Comparison of ENCODE assay signal across 2 cellular contexts in the genomic region with DNA sequence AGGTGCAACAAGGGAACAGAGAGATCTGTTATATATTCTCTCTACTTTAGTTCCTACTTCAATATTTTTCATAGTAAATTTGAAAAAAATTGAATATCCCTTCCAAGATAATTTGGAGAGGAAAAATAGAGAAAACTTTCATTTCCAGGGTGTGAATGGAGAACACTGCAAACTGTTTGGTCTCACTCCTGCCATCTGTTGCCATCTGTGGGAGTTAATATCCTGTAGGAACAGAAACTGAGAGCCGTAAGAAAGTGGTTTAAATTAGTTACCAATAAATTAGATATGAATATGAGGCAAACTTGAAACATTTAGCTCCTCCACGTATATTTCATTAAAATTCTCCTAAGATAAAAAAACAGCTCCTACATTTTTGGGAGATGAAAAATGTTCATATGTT.
TF ChIP-seq lines count a peak whose summit lies in the region.

No MANE protein-coding gene starts in this region.

TF ChIP-seq in H1, 55 proteins besides CTCF, POLR2A, EP300 and RAD21:
- TF ChIP-seq YY1 (IDR thresholded peaks at IDR 0.05; ENCODE audit: low read depth, low read length), result no peak
- no peak for TF ChIP-seq KDM5A (IDR thresholded peaks at IDR 0.05; ENCODE audit: low read length)

TF ChIP-seq in SK-N-SH, 30 proteins besides CTCF, POLR2A, EP300 and RAD21:
- TF ChIP-seq NFIC (IDR thresholded peaks at IDR 0.05; ENCODE audit: borderline replicate concordance) (no peak), SMC3 (IDR thresholded peaks at IDR 0.05; ENCODE audit: low read depth, low read length) (no peak), FOXM1 (IDR thresholded peaks at IDR 0.05; ENCODE audit: low read depth) (no peak), CHD2 (IDR thresholded peaks at IDR 0.05; ENCODE audit: low read length, partially characterized antibody) (no peak), SIN3A (IDR thresholded peaks at IDR 0.05; ENCODE audit: borderline replicate concordance, low read depth, low read length) (no peak), FOSL2 (IDR thresholded peaks at IDR 0.05; ENCODE audit: borderline replicate concordance, low read depth) (no peak), RXRA (IDR thresholded peaks at IDR 0.05; ENCODE audit: borderline replicate concordance, low read depth) (no peak), GABPA (IDR thresholded peaks at IDR 0.05; ENCODE audit: low read depth) (no peak), TAF1 (IDR thresholded peaks at IDR 0.05; ENCODE audit: borderline replicate concordance, low read depth, low read length) (no peak), EZH2phosphoT487 (IDR thresholded peaks at IDR 0.05; ENCODE audit: borderline replicate concordance, low read depth) (no peak), FOXJ3 (CRISPR knock-in tag; IDR thresholded peaks at IDR 0.05) (no peak), RCOR1 (IDR thresholded peaks at IDR 0.05; ENCODE audit: low read length) (no peak)
- TF ChIP-seq, protein P1, sequence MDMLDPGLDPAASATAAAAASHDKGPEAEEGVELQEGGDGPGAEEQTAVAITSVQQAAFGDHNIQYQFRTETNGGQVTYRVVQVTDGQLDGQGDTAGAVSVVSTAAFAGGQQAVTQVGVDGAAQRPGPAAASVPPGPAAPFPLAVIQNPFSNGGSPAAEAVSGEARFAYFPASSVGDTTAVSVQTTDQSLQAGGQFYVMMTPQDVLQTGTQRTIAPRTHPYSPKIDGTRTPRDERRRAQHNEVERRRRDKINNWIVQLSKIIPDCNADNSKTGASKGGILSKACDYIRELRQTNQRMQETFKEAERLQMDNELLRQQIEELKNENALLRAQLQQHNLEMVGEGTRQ (IDR thresholded peaks at IDR 0.05; ENCODE audit: borderline replicate concordance, low read depth, low read length), result no peak
- TF ChIP-seq, protein P2, sequence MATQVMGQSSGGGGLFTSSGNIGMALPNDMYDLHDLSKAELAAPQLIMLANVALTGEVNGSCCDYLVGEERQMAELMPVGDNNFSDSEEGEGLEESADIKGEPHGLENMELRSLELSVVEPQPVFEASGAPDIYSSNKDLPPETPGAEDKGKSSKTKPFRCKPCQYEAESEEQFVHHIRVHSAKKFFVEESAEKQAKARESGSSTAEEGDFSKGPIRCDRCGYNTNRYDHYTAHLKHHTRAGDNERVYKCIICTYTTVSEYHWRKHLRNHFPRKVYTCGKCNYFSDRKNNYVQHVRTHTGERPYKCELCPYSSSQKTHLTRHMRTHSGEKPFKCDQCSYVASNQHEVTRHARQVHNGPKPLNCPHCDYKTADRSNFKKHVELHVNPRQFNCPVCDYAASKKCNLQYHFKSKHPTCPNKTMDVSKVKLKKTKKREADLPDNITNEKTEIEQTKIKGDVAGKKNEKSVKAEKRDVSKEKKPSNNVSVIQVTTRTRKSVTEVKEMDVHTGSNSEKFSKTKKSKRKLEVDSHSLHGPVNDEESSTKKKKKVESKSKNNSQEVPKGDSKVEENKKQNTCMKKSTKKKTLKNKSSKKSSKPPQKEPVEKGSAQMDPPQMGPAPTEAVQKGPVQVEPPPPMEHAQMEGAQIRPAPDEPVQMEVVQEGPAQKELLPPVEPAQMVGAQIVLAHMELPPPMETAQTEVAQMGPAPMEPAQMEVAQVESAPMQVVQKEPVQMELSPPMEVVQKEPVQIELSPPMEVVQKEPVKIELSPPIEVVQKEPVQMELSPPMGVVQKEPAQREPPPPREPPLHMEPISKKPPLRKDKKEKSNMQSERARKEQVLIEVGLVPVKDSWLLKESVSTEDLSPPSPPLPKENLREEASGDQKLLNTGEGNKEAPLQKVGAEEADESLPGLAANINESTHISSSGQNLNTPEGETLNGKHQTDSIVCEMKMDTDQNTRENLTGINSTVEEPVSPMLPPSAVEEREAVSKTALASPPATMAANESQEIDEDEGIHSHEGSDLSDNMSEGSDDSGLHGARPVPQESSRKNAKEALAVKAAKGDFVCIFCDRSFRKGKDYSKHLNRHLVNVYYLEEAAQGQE (IDR thresholded peaks at IDR 0.05; ENCODE audit: low read depth, low read length), result no peak
